In genomic region chr2:127678991-127679390, GRCh38 we compare ENCODE assay signal across 20 cellular contexts. TPM values are rescaled to one million over a fixed set of nuclear protein-coding genes. Genes with fewer than 3 reads are reported as not detected.
DNase-seq lines count a peak whose midpoint lies in the region; TF ChIP-seq lines count a peak whose summit lies in the region.
"Had no signal": no experiment of that assay in that cellular context is flagged by ENCODE, and none has a peak within 500 bp of the region (broad histone marks: within the 10 kb centered on the region; RNA-seq: fewer than 3 reads in every experiment).

No MANE protein-coding gene starts in this region.

- TF ChIP-seq CTCF in GM13976 (IDR thresholded peaks at IDR 0.05; ENCODE audit: borderline replicate concordance, control extremely low read depth, extremely low read depth, insufficient read depth, missing control alignments) (no peak), osteoblast (IDR thresholded peaks at IDR 0.05; ENCODE audit: extremely low read depth, low read depth, low read length) (no peak)

- in situ Hi-C loops in GM13976 (cut with MboI; ENCODE audit: low sequenced_read_pairs, unreplicated experiment) = no loop called here

- H3K27ac ChIP-seq in BLaER1 (peak overlapping the region; percentile 87; the same call in 1 of the 2 replicates), osteoblast (ENCODE audit: low read depth, low read length) (no peak overlapping the region)
- H3K27ac ChIP-seq: SJSA1 had no signal

- peak; percentile 20 for DNase-seq in GM13976 (ENCODE audit: low spot score)
- peak; percentile 2 for DNase-seq in iPS-NIHi11 (ENCODE audit: low spot score)
- peak; percentile 72 for DNase-seq in osteoblast (ENCODE audit: insufficient read length, low spot score, missing footprints)
- no peak for DNase-seq in globus pallidus (ENCODE audit: low spot score)
- DNase-seq in retina = no peak
- DNase-seq in ureter (ENCODE audit: low spot score) = no peak
- DNase-seq: DND-41, Karpas-422, NCI-H1092, NCI-H1417 treated with DMSO at 0.1 percent for 48 hours, NCI-H1694 treated with DMSO at 0.1 percent for 48 hours, NCI-H2081, NCI-H226, NCI-H524, NCI-H748 treated with DMSO at 0.1 percent for 48 hours, Right ventricle myocardium superior had no signal

- H3K4me1 ChIP-seq in BLaER1 = peaks cover 76% of the 10 kb centered on the region
- peaks cover 14% of the 10 kb centered on the region for H3K4me1 ChIP-seq in osteoblast (ENCODE audit: insufficient read depth, low read length)

- H4K20me1 ChIP-seq in BLaER1 (peaks cover 29% of the 10 kb centered on the region), osteoblast (ENCODE audit: insufficient read depth, low read length) (no peaks in the 10 kb centered on the region)

- H3K9me3 ChIP-seq in BLaER1 = no peaks in the 10 kb centered on the region
- no peaks in the 10 kb centered on the region for H3K9me3 ChIP-seq in osteoblast (ENCODE audit: low read depth, low read length)
- H3K9me3 ChIP-seq: SJSA1 had no signal

- no peak overlapping the region for H3K9ac ChIP-seq in BLaER1

- no peaks in the 10 kb centered on the region for H3K79me2 ChIP-seq in osteoblast (ENCODE audit: insufficient read depth, low read length)

- no peak overlapping the region for H3K4me3 ChIP-seq in BLaER1
- H3K4me3 ChIP-seq in osteoblast (ENCODE audit: insufficient read depth, low read length) = no peak overlapping the region
- H3K4me3 ChIP-seq: SJSA1 had no signal

- H3K27me3 ChIP-seq in BLaER1 (peaks cover 50% of the 10 kb centered on the region), osteoblast (ENCODE audit: insufficient read depth, low read length) (peaks cover 31% of the 10 kb centered on the region)
- H3K27me3 ChIP-seq: SJSA1 had no signal

- H3K36me3 ChIP-seq in BLaER1 = no peaks in the 10 kb centered on the region
- H3K36me3 ChIP-seq in osteoblast (ENCODE audit: insufficient read depth, low read length) = no peaks in the 10 kb centered on the region
- H3K36me3 ChIP-seq: SJSA1 had no signal

- no peak overlapping the region for H2AFZ ChIP-seq in osteoblast (ENCODE audit: low read length)

- H3K4me2 ChIP-seq in BLaER1 = peak overlapping the region; percentile 97
- no peak overlapping the region for H3K4me2 ChIP-seq in osteoblast (ENCODE audit: insufficient read depth, low read length)

RNA-seq across cellular contexts. Expression of gene LIMS2, which starts 3.7 kb away (rescaled TPM):
- total RNA-seq in osteoblast (11.2 and 14.8 TPM in 2 replicates), ureter (112 TPM)

RNA-seq across cellular contexts. Expression of gene SFT2D3, which starts 22.3 kb away (rescaled TPM):
- 5.8 and 6.5 TPM in 2 replicates for total RNA-seq in osteoblast
- total RNA-seq in ureter = 7.3 TPM

RNA-seq across cellular contexts. Expression of gene GPR17, which starts 33.0 kb away (rescaled TPM):
- total RNA-seq in osteoblast (not detected in 2 replicates), ureter (not detected)
- total RNA-seq: B cell, H4, Right ventricle myocardium superior, SJSA1 had no signal

Comparison
In these comparisons a context has a peak if more than half of its experiments do, and no peak if none do; other contexts are left out.
1. DNase-seq: peak in GM13976 (single experiment), iPS-NIHi11 (single experiment) and osteoblast (single experiment); none in globus pallidus (single experiment), retina (single experiment) and ureter (single experiment).